In the genomic region with DNA sequence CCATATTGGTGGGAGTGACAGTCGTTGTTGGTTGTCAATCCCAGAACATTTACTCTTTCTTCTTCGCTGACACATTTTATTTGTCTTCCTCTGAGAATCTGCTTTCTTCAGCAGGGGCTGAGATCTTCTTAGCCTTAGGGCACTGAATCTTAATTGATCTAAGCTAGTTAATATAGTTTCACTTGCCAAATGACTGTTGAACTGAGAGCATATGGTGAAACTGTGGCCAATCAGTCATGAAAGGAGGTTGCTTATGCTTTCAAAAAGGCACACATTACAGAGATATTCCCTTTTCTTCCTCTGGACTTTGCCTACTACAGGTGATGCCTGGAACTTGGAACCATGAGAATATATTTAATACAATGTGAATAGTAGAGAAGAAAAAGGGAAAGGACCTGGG, we compare ENCODE assay signal across 1 cellular context.
TF ChIP-seq lines count a peak whose summit lies in the region.

No MANE protein-coding gene starts in this region.

TF ChIP-seq in GM12878, 131 proteins besides CTCF, POLR2A, EP300 and RAD21 (continued from another document):
- TF ChIP-seq, protein P1, sequence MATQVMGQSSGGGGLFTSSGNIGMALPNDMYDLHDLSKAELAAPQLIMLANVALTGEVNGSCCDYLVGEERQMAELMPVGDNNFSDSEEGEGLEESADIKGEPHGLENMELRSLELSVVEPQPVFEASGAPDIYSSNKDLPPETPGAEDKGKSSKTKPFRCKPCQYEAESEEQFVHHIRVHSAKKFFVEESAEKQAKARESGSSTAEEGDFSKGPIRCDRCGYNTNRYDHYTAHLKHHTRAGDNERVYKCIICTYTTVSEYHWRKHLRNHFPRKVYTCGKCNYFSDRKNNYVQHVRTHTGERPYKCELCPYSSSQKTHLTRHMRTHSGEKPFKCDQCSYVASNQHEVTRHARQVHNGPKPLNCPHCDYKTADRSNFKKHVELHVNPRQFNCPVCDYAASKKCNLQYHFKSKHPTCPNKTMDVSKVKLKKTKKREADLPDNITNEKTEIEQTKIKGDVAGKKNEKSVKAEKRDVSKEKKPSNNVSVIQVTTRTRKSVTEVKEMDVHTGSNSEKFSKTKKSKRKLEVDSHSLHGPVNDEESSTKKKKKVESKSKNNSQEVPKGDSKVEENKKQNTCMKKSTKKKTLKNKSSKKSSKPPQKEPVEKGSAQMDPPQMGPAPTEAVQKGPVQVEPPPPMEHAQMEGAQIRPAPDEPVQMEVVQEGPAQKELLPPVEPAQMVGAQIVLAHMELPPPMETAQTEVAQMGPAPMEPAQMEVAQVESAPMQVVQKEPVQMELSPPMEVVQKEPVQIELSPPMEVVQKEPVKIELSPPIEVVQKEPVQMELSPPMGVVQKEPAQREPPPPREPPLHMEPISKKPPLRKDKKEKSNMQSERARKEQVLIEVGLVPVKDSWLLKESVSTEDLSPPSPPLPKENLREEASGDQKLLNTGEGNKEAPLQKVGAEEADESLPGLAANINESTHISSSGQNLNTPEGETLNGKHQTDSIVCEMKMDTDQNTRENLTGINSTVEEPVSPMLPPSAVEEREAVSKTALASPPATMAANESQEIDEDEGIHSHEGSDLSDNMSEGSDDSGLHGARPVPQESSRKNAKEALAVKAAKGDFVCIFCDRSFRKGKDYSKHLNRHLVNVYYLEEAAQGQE (IDR thresholded peaks at IDR 0.05; ENCODE audit: low read depth, low read length) = no peak
- TF ChIP-seq CREB1 (IDR thresholded peaks at IDR 0.05; ENCODE audit: low read depth) (no peak), ZZZ3 (IDR thresholded peaks at IDR 0.05; ENCODE audit: control insufficient read depth, insufficient read length, low read depth) (no peak), SMARCA5 (IDR thresholded peaks at IDR 0.05) (no peak), SUPT20H (IDR thresholded peaks at IDR 0.05; ENCODE audit: borderline replicate concordance, control insufficient read depth, low read depth, low read length) (no peak), HDAC6 (IDR thresholded peaks at IDR 0.05; ENCODE audit: unreplicated experiment) (no peak), EED (IDR thresholded peaks at IDR 0.05; ENCODE audit: low read depth) (no peak), JUNB (IDR thresholded peaks at IDR 0.05) (peak; percentile 65), WRNIP1 (IDR thresholded peaks at IDR 0.05; ENCODE audit: borderline replicate concordance, low read depth, low read length) (no peak), IKZF1 (conservative IDR thresholded peaks at IDR 0.05) (peak; percentile 44), GABPA (IDR thresholded peaks at IDR 0.05; ENCODE audit: low read depth) (no peak), ZSCAN29 (IDR thresholded peaks at IDR 0.05) (no peak), MYB (IDR thresholded peaks at IDR 0.05; ENCODE audit: borderline replicate concordance, low read depth, low read length) (no peak), POLR2AphosphoS5 (IDR thresholded peaks at IDR 0.05; ENCODE audit: low read length) (no peak), POU2F2 (IDR thresholded peaks at IDR 0.05; ENCODE audit: borderline replicate concordance, low read depth, low read length) (0 out of 3 replicates have a peak, but pooled peaks have one; percentile 40), JUND (IDR thresholded peaks at IDR 0.05; ENCODE audit: low read depth, low read length) (peak; percentile 72; the same call in 1 of the 2 replicates)
- TF ChIP-seq, protein P2, sequence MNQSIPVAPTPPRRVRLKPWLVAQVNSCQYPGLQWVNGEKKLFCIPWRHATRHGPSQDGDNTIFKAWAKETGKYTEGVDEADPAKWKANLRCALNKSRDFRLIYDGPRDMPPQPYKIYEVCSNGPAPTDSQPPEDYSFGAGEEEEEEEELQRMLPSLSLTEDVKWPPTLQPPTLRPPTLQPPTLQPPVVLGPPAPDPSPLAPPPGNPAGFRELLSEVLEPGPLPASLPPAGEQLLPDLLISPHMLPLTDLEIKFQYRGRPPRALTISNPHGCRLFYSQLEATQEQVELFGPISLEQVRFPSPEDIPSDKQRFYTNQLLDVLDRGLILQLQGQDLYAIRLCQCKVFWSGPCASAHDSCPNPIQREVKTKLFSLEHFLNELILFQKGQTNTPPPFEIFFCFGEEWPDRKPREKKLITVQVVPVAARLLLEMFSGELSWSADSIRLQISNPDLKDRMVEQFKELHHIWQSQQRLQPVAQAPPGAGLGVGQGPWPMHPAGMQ (IDR thresholded peaks at IDR 0.05; ENCODE audit: borderline replicate concordance) = no peak
TF ChIP-seq in GM12878: peak in this region for 21.
